1 cellular context compared by ENCODE assay signal in the genomic region with DNA sequence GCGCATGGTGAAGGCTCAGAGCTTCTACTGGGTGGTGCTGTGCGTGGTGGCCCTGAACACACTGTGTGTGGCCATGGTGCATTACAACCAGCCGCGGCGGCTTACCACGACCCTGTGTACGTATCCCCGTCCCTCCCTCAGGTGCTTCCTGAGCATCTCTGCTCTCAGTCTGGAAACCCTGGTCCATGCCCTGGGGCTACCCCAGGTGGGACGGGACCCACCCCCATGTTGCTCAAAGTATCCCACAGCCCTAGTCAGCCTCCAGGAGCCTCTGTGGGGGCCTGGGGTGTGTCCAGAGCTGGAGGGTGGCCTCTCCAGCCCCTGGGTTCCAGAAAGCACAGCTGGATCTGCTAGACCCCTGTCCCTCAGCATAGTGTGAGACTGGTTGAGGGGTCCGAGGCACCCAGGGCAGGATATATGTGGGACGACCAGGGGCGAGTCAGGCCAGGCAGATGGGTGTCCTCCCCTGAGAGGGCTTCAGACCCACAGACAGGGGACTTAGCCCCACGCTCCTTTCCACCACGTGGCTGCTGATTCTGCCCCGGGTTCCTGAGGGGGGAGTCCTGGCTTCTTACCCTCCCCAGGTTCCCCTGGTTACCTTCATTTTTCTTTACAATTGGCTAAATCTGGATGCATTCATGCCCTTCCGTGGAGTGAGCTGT.
TF ChIP-seq lines count a peak whose summit lies in the region.

No MANE protein-coding gene starts in this region.

TF ChIP-seq in GM23338, 12 proteins besides CTCF, POLR2A, EP300 and RAD21 (continued from another document):
- TF ChIP-seq, protein P1, sequence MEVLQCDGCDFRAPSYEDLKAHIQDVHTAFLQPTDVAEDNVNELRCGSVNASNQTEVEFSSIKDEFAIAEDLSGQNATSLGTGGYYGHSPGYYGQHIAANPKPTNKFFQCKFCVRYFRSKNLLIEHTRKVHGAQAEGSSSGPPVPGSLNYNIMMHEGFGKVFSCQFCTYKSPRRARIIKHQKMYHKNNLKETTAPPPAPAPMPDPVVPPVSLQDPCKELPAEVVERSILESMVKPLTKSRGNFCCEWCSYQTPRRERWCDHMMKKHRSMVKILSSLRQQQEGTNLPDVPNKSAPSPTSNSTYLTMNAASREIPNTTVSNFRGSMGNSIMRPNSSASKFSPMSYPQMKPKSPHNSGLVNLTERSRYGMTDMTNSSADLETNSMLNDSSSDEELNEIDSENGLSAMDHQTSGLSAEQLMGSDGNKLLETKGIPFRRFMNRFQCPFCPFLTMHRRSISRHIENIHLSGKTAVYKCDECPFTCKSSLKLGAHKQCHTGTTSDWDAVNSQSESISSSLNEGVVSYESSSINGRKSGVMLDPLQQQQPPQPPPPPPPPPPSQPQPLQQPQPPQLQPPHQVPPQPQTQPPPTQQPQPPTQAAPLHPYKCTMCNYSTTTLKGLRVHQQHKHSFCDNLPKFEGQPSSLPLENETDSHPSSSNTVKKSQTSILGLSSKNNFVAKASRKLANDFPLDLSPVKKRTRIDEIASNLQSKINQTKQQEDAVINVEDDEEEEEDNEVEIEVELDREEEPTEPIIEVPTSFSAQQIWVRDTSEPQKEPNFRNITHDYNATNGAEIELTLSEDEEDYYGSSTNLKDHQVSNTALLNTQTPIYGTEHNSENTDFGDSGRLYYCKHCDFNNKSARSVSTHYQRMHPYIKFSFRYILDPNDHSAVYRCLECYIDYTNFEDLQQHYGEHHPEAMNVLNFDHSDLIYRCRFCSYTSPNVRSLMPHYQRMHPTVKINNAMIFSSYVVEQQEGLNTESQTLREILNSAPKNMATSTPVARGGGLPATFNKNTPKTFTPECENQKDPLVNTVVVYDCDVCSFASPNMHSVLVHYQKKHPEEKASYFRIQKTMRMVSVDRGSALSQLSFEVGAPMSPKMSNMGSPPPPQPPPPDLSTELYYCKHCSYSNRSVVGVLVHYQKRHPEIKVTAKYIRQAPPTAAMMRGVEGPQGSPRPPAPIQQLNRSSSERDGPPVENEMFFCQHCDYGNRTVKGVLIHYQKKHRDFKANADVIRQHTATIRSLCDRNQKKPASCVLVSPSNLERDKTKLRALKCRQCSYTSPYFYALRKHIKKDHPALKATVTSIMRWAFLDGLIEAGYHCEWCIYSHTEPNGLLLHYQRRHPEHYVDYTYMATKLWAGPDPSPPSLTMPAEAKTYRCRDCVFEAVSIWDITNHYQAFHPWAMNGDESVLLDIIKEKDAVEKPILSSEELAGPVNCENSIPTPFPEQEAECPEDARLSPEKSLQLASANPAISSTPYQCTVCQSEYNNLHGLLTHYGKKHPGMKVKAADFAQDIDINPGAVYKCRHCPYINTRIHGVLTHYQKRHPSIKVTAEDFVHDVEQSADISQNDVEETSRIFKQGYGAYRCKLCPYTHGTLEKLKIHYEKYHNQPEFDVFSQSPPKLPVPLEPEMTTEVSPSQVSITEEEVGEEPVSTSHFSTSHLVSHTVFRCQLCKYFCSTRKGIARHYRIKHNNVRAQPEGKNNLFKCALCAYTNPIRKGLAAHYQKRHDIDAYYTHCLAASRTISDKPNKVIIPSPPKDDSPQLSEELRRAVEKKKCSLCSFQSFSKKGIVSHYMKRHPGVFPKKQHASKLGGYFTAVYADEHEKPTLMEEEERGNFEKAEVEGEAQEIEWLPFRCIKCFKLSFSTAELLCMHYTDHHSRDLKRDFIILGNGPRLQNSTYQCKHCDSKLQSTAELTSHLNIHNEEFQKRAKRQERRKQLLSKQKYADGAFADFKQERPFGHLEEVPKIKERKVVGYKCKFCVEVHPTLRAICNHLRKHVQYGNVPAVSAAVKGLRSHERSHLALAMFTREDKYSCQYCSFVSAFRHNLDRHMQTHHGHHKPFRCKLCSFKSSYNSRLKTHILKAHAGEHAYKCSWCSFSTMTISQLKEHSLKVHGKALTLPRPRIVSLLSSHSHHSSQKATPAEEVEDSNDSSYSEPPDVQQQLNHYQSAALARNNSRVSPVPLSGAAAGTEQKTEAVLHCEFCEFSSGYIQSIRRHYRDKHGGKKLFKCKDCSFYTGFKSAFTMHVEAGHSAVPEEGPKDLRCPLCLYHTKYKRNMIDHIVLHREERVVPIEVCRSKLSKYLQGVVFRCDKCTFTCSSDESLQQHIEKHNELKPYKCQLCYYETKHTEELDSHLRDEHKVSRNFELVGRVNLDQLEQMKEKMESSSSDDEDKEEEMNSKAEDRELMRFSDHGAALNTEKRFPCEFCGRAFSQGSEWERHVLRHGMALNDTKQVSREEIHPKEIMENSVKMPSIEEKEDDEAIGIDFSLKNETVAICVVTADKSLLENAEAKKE (CRISPR knock-in tag; IDR thresholded peaks at IDR 0.05), result no peak
- TF ChIP-seq CREB1 (CRISPR knock-in tag; IDR thresholded peaks at IDR 0.05; ENCODE audit: low read depth), result no peak
- no peak for TF ChIP-seq POLR2AphosphoS5 (IDR thresholded peaks at IDR 0.05; ENCODE audit: low read depth)
- TF ChIP-seq, protein P2, sequence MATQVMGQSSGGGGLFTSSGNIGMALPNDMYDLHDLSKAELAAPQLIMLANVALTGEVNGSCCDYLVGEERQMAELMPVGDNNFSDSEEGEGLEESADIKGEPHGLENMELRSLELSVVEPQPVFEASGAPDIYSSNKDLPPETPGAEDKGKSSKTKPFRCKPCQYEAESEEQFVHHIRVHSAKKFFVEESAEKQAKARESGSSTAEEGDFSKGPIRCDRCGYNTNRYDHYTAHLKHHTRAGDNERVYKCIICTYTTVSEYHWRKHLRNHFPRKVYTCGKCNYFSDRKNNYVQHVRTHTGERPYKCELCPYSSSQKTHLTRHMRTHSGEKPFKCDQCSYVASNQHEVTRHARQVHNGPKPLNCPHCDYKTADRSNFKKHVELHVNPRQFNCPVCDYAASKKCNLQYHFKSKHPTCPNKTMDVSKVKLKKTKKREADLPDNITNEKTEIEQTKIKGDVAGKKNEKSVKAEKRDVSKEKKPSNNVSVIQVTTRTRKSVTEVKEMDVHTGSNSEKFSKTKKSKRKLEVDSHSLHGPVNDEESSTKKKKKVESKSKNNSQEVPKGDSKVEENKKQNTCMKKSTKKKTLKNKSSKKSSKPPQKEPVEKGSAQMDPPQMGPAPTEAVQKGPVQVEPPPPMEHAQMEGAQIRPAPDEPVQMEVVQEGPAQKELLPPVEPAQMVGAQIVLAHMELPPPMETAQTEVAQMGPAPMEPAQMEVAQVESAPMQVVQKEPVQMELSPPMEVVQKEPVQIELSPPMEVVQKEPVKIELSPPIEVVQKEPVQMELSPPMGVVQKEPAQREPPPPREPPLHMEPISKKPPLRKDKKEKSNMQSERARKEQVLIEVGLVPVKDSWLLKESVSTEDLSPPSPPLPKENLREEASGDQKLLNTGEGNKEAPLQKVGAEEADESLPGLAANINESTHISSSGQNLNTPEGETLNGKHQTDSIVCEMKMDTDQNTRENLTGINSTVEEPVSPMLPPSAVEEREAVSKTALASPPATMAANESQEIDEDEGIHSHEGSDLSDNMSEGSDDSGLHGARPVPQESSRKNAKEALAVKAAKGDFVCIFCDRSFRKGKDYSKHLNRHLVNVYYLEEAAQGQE (IDR thresholded peaks at IDR 0.05; ENCODE audit: unreplicated experiment), result no peak
- no peak for TF ChIP-seq ZNF331 (CRISPR knock-in tag; IDR thresholded peaks at IDR 0.05; ENCODE audit: low read depth)
- TF ChIP-seq, protein P3, sequence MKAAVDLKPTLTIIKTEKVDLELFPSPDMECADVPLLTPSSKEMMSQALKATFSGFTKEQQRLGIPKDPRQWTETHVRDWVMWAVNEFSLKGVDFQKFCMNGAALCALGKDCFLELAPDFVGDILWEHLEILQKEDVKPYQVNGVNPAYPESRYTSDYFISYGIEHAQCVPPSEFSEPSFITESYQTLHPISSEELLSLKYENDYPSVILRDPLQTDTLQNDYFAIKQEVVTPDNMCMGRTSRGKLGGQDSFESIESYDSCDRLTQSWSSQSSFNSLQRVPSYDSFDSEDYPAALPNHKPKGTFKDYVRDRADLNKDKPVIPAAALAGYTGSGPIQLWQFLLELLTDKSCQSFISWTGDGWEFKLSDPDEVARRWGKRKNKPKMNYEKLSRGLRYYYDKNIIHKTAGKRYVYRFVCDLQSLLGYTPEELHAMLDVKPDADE (IDR thresholded peaks at IDR 0.05), result no peak
- no peak for TF ChIP-seq JUNB (IDR thresholded peaks at IDR 0.05; ENCODE audit: unreplicated experiment)
- no peak for TF ChIP-seq STAT1 (IDR thresholded peaks at IDR 0.05; ENCODE audit: unreplicated experiment)
- TF ChIP-seq EZH2 (IDR thresholded peaks at IDR 0.05; ENCODE audit: low read depth, unreplicated experiment), result no peak
- TF ChIP-seq ZNF114 (CRISPR knock-in tag; IDR thresholded peaks at IDR 0.05), result no peak
- TF ChIP-seq NANOG (IDR thresholded peaks at IDR 0.05; ENCODE audit: borderline replicate concordance), result no peak
